20 cellular contexts compared by ENCODE assay signal in the genomic region with DNA sequence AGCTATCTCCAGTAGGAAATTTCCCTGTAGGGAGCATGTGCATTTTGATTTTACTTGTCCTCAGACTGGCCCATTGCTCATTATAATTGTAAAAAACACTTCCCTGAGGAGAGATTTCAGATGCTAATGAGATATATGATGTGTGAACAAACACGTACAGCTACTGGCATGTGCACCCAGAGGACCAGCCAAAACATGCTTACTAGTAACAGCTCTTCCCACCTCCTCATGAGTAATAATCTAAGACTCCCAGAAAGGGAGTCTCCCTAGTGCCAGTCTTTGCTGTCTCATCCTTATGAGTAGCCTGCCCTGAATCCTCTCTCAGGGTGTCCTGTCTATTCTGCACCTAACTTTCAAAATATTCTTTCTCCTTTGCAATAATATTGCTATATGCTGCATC. TPM values are rescaled to one million over a fixed set of nuclear protein-coding genes. Genes with fewer than 3 reads are reported as not detected.
DNase-seq lines count a peak whose midpoint lies in the region; ATAC-seq lines count a peak whose summit lies in the region.
"Had no signal": no experiment of that assay in that cellular context is flagged by ENCODE, and none has a peak within 500 bp of the region (broad histone marks: within the 10 kb centered on the region; RNA-seq: fewer than 3 reads in every experiment).

No MANE protein-coding gene starts in this region.

- intact Hi-C loops in CD4-positive, alpha-beta memory T cell (cut with micrococcal nuclease), result no loop called here

- H3K27ac ChIP-seq in CD4-positive, alpha-beta memory T cell (ENCODE audit: low read depth, low read length), result no peak overlapping the region
- H3K27ac ChIP-seq: esophagus muscularis mucosa, sigmoid colon had no signal

- no peaks in the 10 kb centered on the region for H3K36me3 Mint-ChIP-seq in CD4-positive, alpha-beta memory T cell
- H3K36me3 Mint-ChIP-seq: naive B cell had no signal

- DNase-seq in GM03348 (ENCODE audit: low spot score) (peak; percentile 71), NCI-H526 treated with DMSO at 0.1 percent for 48 hours (lab: John Stamatoyannopoulos, UW) (peak; percentile 83), renal cortical epithelial cell (ENCODE audit: low read depth) (peak; percentile 86), NOMO-1 (lab: John Stamatoyannopoulos, UW; ENCODE audit: unreplicated experiment in 2 of 2) (no peak)
- DNase-seq in activated CD4-positive, alpha-beta T cell treated with anti-CD3 and anti-CD28 coated beads for 4 hours, result no peak
- DNase-seq in CD4-positive, alpha-beta memory T cell, result no peak
- DNase-seq: activated CD4-positive, alpha-beta T cell treated with anti-CD3 and anti-CD28 coated beads for 36 hours; activated effector memory CD4-positive, alpha-beta T cell treated with Interleukin-2 at 50 U/mL for 16 hours; central memory CD4-positive, alpha-beta T cell; DND-41; kidney; naive B cell; NCI-H2029 treated with DMSO at 0.1 percent for 48 hours; NK-92 treated with Interleukin-12 subunit alpha and Interleukin-12 subunit beta, amount 100 ng/mL, for 24 hours; sigmoid colon had no signal

- H3K4me3 Mint-ChIP-seq in CD4-positive, alpha-beta memory T cell, result no peak overlapping the region
- H3K4me3 Mint-ChIP-seq: activated CD4-positive, alpha-beta T cell treated with anti-CD3 and anti-CD28 coated beads for 36 hours; naive B cell had no signal

- no peaks in the 10 kb centered on the region for H3K4me1 ChIP-seq in CD4-positive, alpha-beta memory T cell (ENCODE audit: insufficient read depth, low read length)
- H3K4me1 ChIP-seq: esophagus muscularis mucosa, sigmoid colon had no signal

- CTCF ChIA-PET in CD4-positive, alpha-beta memory T cell (lab: Charles Lee; ENCODE audit: partially characterized antibody), result no interaction called here

- no peaks in the 10 kb centered on the region for H3K27me3 ChIP-seq in CD4-positive, alpha-beta memory T cell (ENCODE audit: insufficient read depth, low read length)

- H3K27me3 Mint-ChIP-seq in CD4-positive, alpha-beta memory T cell, result peaks cover 21 to 30% of the 10 kb centered on the region in 2 donors

- peak; percentile 98 for ATAC-seq in esophagus mucosa
- ATAC-seq in HG03565 (IDR thresholded peaks at IDR 0.05; ENCODE audit: unreplicated experiment), result no peak
- ATAC-seq: activated CD4-positive, alpha-beta T cell treated with anti-CD3 and anti-CD28 coated beads for 36 hours; HCT116; HepG2 had no signal

- no peaks in the 10 kb centered on the region for H3K36me3 ChIP-seq in CD4-positive, alpha-beta memory T cell (ENCODE audit: insufficient read depth, low read length)
- H3K36me3 ChIP-seq: esophagus muscularis mucosa, sigmoid colon had no signal

- POLR2A ChIA-PET in CD4-positive, alpha-beta memory T cell (lab: Charles Lee; ENCODE audit: partially characterized antibody), result no interaction called here

- H3K4me3 ChIP-seq in CD4-positive, alpha-beta memory T cell (ENCODE audit: low read length in 2 of 2), result no peak overlapping the region
- H3K4me3 ChIP-seq: esophagus muscularis mucosa, sigmoid colon had no signal

- peaks cover 0 to 2% (median 0%) of the 10 kb centered on the region in 8 donors for H3K9me3 Mint-ChIP-seq in CD4-positive, alpha-beta memory T cell

- H3K4me1 Mint-ChIP-seq in CD4-positive, alpha-beta memory T cell, result no peaks in the 10 kb centered on the region
- H3K4me1 Mint-ChIP-seq: activated CD4-positive, alpha-beta T cell treated with anti-CD3 and anti-CD28 coated beads for 36 hours; naive B cell had no signal

- H3K9me3 ChIP-seq in CD4-positive, alpha-beta memory T cell (ENCODE audit: control insufficient read depth in 1 of 2, low read length in 2 of 2), result no peaks in the 10 kb centered on the region
- H3K9me3 ChIP-seq: esophagus muscularis mucosa, sigmoid colon had no signal

- H3K27ac Mint-ChIP-seq in CD4-positive, alpha-beta memory T cell, result no peak overlapping the region
- H3K27ac Mint-ChIP-seq: activated CD4-positive, alpha-beta T cell treated with anti-CD3 and anti-CD28 coated beads for 36 hours; naive B cell had no signal

RNA-seq across cellular contexts. Expression of gene FBXO22, which starts 43.4 kb away (rescaled TPM):
- total RNA-seq in esophagus mucosa, result 23.8 TPM
- total RNA-seq in renal cortical epithelial cell, result 58.6 and 62.5 TPM in 2 replicates
- 10 to 100 TPM; 29.7 to 30.1 TPM for total RNA-seq in CD4-positive, alpha-beta memory T cell
- 10 to 100 TPM; 13.8 to 18.4 TPM for polyA plus RNA-seq in CD4-positive, alpha-beta memory T cell

Comparison
In these comparisons a context has a peak if more than half of its experiments do, and no peak if none do; other contexts are left out.
1. DNase-seq: peak in GM03348 (single experiment), NCI-H526 treated with DMSO at 0.1 percent for 48 hours (single experiment) and renal cortical epithelial cell (single experiment); none in activated CD4-positive, alpha-beta T cell treated with anti-CD3 and anti-CD28 coated beads for 4 hours (0 of 2), NOMO-1 (0 of 2) and CD4-positive, alpha-beta memory T cell (0 of 5).